31 cellular contexts compared by ENCODE assay signal in genomic region chr2:238082151-238082550, GRCh38. TPM values are rescaled to one million over a fixed set of nuclear protein-coding genes. Genes with fewer than 3 reads are reported as not detected.
DNase-seq lines count a peak whose midpoint lies in the region; ATAC-seq and TF ChIP-seq lines count a peak whose summit lies in the region.
"Had no signal": no experiment of that assay in that cellular context is flagged by ENCODE, and none has a peak within 500 bp of the region (broad histone marks: within the 10 kb centered on the region; RNA-seq: fewer than 3 reads in every experiment).

No MANE protein-coding gene starts in this region.

- H3K27ac ChIP-seq in tibial artery = no peak overlapping the region
- H3K27ac ChIP-seq: GM23248, RWPE1, SK-N-MC had no signal

- peaks cover 4% of the 10 kb centered on the region for H3K4me1 Mint-ChIP-seq in activated CD8-positive, alpha-beta memory T cell treated with anti-CD3 and anti-CD28 coated beads, Interleukin-2, amount 10 ng/mL, durations not matched to agents 7 days and 5 days
- H3K4me1 Mint-ChIP-seq in activated T-helper 2 cell treated with anti-CD3 and anti-CD28 coated beads, Interferon-gamma antibody, Interleukin-2, Interleukin-4, amounts not matched to agents 10 μg/mL and 5 μg/mL and 100 μg/mL, durations not matched to agents 14 hours and 24 hours and 36 hours (ENCODE audit: low read depth) = peaks cover 5% of the 10 kb centered on the region
- H3K4me1 Mint-ChIP-seq in osteocyte (ENCODE audit: unreplicated experiment) (peaks cover 2% of the 10 kb centered on the region), type B pancreatic cell (ENCODE audit: unreplicated experiment) (no peaks in the 10 kb centered on the region)
- H3K4me1 Mint-ChIP-seq in activated T-cell treated with anti-CD3 and anti-CD28 coated beads, Interleukin-2, amount 50 U/mL, for 4 hours (ENCODE audit: low read depth) = peaks cover 2% of the 10 kb centered on the region
- peaks cover 4% of the 10 kb centered on the region for H3K4me1 Mint-ChIP-seq in activated naive CD8-positive, alpha-beta T cell treated with anti-CD3 and anti-CD28 coated beads for 36 hours

- peaks cover 50% of the 10 kb centered on the region for H3K36me3 Mint-ChIP-seq in activated CD8-positive, alpha-beta memory T cell treated with anti-CD3 and anti-CD28 coated beads, Interleukin-2, amount 10 ng/mL, durations not matched to agents 7 days and 5 days
- H3K36me3 Mint-ChIP-seq in activated T-helper 2 cell treated with anti-CD3 and anti-CD28 coated beads, Interferon-gamma antibody, Interleukin-2, Interleukin-4, amounts not matched to agents 10 μg/mL and 5 μg/mL and 100 μg/mL, durations not matched to agents 14 hours and 24 hours and 36 hours (ENCODE audit: low read depth) = peaks cover 83% of the 10 kb centered on the region
- H3K36me3 Mint-ChIP-seq in osteocyte (ENCODE audit: unreplicated experiment) = peaks cover 56% of the 10 kb centered on the region
- H3K36me3 Mint-ChIP-seq in type B pancreatic cell = peaks cover 53% of the 10 kb centered on the region
- H3K36me3 Mint-ChIP-seq in activated T-cell treated with anti-CD3 and anti-CD28 coated beads, Interleukin-2, amount 50 U/mL, for 4 hours (ENCODE audit: insufficient read depth) = peaks cover 44% of the 10 kb centered on the region
- H3K36me3 Mint-ChIP-seq in activated naive CD8-positive, alpha-beta T cell treated with anti-CD3 and anti-CD28 coated beads for 36 hours = peaks cover 80% of the 10 kb centered on the region

- H3K9me3 ChIP-seq in tibial artery = no peaks in the 10 kb centered on the region
- H3K9me3 ChIP-seq: BE2C had no signal

- H3K4me3 ChIP-seq in tibial artery = no peak overlapping the region
- H3K4me3 ChIP-seq: GM23248, SK-N-MC had no signal

- no peaks in the 10 kb centered on the region for H3K27me3 ChIP-seq in tibial artery
- H3K27me3 ChIP-seq: BE2C had no signal

- H3K4me1 ChIP-seq in tibial artery = no peaks in the 10 kb centered on the region

- CTCF ChIA-PET in activated CD8-positive, alpha-beta memory T cell treated with anti-CD3 and anti-CD28 coated beads, Interleukin-2, amount 10 ng/mL, durations not matched to agents 7 days and 5 days (lab: Charles Lee) = interaction anchor here (0.8 kb wide), 1 partner anchor 155 kb away, joined by 3 read pairs; no protein-coding TSS in a partner anchor

- ATAC-seq in activated CD8-positive, alpha-beta memory T cell treated with anti-CD3 and anti-CD28 coated beads, Interleukin-2, amount 10 ng/mL, durations not matched to agents 7 days and 5 days = no peak
- ATAC-seq in activated T-cell treated with anti-CD3 and anti-CD28 coated beads, Interleukin-2, amount 50 U/mL, for 4 hours = no peak
- ATAC-seq: HepG2, Panc1 had no signal

- DNase-seq in activated CD8-positive, alpha-beta memory T cell treated with anti-CD3 and anti-CD28 coated beads for 24 hours = peak; percentile 28
- no peak for DNase-seq in activated CD8-positive, alpha-beta memory T cell treated with anti-CD3 and anti-CD28 coated beads, Interleukin-2, amount 10 ng/mL, durations not matched to agents 7 days and 5 days
- peak; percentile 4 for DNase-seq in activated T-helper 2 cell treated with anti-CD3 and anti-CD28 coated beads, Interferon-gamma antibody, Interleukin-2, Interleukin-4, amounts not matched to agents 10 μg/mL and 5 μg/mL and 100 μg/mL, durations not matched to agents 14 hours and 24 hours and 36 hours (ENCODE audit: low spot score)
- DNase-seq in osteocyte (ENCODE audit: extremely low spot score, unreplicated experiment) (peak; percentile 79), type B pancreatic cell (ENCODE audit: extremely low spot score, unreplicated experiment) (peak; percentile 52), tibial artery (no peak)
- DNase-seq in activated T-cell treated with anti-CD3 and anti-CD28 coated beads, Interleukin-2, amount 50 U/mL, for 4 hours = no peak
- no peak for DNase-seq in activated naive CD8-positive, alpha-beta T cell treated with anti-CD3 and anti-CD28 coated beads for 36 hours
- DNase-seq: 8988T; ACHN; BE2C; CD8-positive, alpha-beta memory T cell; DMS 273 treated with DMSO at 0.1 percent for 48 hours; DMS79; EL; GDM1; GM23248; Karpas-422; NCI-H1092; NCI-H1417 treated with DMSO at 0.1 percent for 48 hours; NCI-H1694 treated with DMSO at 0.1 percent for 48 hours; NCI-H2081; NCI-H2227 treated with DMSO at 0.1 percent for 48 hours; NCI-H526 treated with DMSO at 0.1 percent for 48 hours; SIG-M5 had no signal

- H3K27ac Mint-ChIP-seq in activated CD8-positive, alpha-beta memory T cell treated with anti-CD3 and anti-CD28 coated beads, Interleukin-2, amount 10 ng/mL, durations not matched to agents 7 days and 5 days = no peak overlapping the region
- H3K27ac Mint-ChIP-seq in activated T-helper 2 cell treated with anti-CD3 and anti-CD28 coated beads, Interferon-gamma antibody, Interleukin-2, Interleukin-4, amounts not matched to agents 10 μg/mL and 5 μg/mL and 100 μg/mL, durations not matched to agents 14 hours and 24 hours and 36 hours = no peak overlapping the region
- no peak overlapping the region for H3K27ac Mint-ChIP-seq in osteocyte (ENCODE audit: unreplicated experiment)
- no peak overlapping the region for H3K27ac Mint-ChIP-seq in type B pancreatic cell
- no peak overlapping the region for H3K27ac Mint-ChIP-seq in activated naive CD8-positive, alpha-beta T cell treated with anti-CD3 and anti-CD28 coated beads for 36 hours
- H3K27ac Mint-ChIP-seq: CD14-positive monocyte had no signal

- no peaks in the 10 kb centered on the region for H3K27me3 Mint-ChIP-seq in activated CD8-positive, alpha-beta memory T cell treated with anti-CD3 and anti-CD28 coated beads, Interleukin-2, amount 10 ng/mL, durations not matched to agents 7 days and 5 days
- H3K27me3 Mint-ChIP-seq in activated T-helper 2 cell treated with anti-CD3 and anti-CD28 coated beads, Interferon-gamma antibody, Interleukin-2, Interleukin-4, amounts not matched to agents 10 μg/mL and 5 μg/mL and 100 μg/mL, durations not matched to agents 14 hours and 24 hours and 36 hours (ENCODE audit: low read depth) = no peaks in the 10 kb centered on the region
- H3K27me3 Mint-ChIP-seq in osteocyte (ENCODE audit: unreplicated experiment) (no peaks in the 10 kb centered on the region), type B pancreatic cell (no peaks in the 10 kb centered on the region)
- no peaks in the 10 kb centered on the region for H3K27me3 Mint-ChIP-seq in activated T-cell treated with anti-CD3 and anti-CD28 coated beads, Interleukin-2, amount 50 U/mL, for 4 hours (ENCODE audit: low read depth)
- no peaks in the 10 kb centered on the region for H3K27me3 Mint-ChIP-seq in activated naive CD8-positive, alpha-beta T cell treated with anti-CD3 and anti-CD28 coated beads for 36 hours
- H3K27me3 Mint-ChIP-seq: CD8-positive, alpha-beta memory T cell had no signal

- intact Hi-C loops in activated T-helper 2 cell treated with anti-CD3 and anti-CD28 coated beads, Interferon-gamma antibody, Interleukin-2, Interleukin-4, amounts not matched to agents 10 μg/mL and 5 μg/mL and 100 μg/mL, durations not matched to agents 14 hours and 24 hours and 36 hours (cut with micrococcal nuclease) = no loop called here
- intact Hi-C loops in tibial artery (cut with DNase I; ENCODE audit: low total_unique reads) = loop anchor here (10.0 kb wide), 1 partner anchor 113 kb away; no protein-coding TSS in a partner anchor

- H3K36me3 ChIP-seq in tibial artery = peaks cover 23 to 44% (median 42%) of the 10 kb centered on the region in 3 donors

- H3K9me3 Mint-ChIP-seq in activated CD8-positive, alpha-beta memory T cell treated with anti-CD3 and anti-CD28 coated beads, Interleukin-2, amount 10 ng/mL, durations not matched to agents 7 days and 5 days (ENCODE audit: low read depth) = no peaks in the 10 kb centered on the region
- H3K9me3 Mint-ChIP-seq in activated T-helper 2 cell treated with anti-CD3 and anti-CD28 coated beads, Interferon-gamma antibody, Interleukin-2, Interleukin-4, amounts not matched to agents 10 μg/mL and 5 μg/mL and 100 μg/mL, durations not matched to agents 14 hours and 24 hours and 36 hours = no peaks in the 10 kb centered on the region
- peaks cover 10% of the 10 kb centered on the region for H3K9me3 Mint-ChIP-seq in osteocyte (ENCODE audit: unreplicated experiment)
- peaks cover 10% of the 10 kb centered on the region for H3K9me3 Mint-ChIP-seq in type B pancreatic cell
- H3K9me3 Mint-ChIP-seq in activated T-cell treated with anti-CD3 and anti-CD28 coated beads, Interleukin-2, amount 50 U/mL, for 4 hours = peaks cover 3% of the 10 kb centered on the region
- no peaks in the 10 kb centered on the region for H3K9me3 Mint-ChIP-seq in activated naive CD8-positive, alpha-beta T cell treated with anti-CD3 and anti-CD28 coated beads for 36 hours
- H3K9me3 Mint-ChIP-seq: CD8-positive, alpha-beta memory T cell had no signal

- TF ChIP-seq CTCF in osteocyte (IDR thresholded peaks at IDR 0.05) = no peak
- no peak for TF ChIP-seq CTCF in type B pancreatic cell (conservative IDR thresholded peaks at IDR 0.05)
- no peak for TF ChIP-seq CTCF in tibial artery (IDR thresholded peaks at IDR 0.05)

- H3K4me3 Mint-ChIP-seq in activated CD8-positive, alpha-beta memory T cell treated with anti-CD3 and anti-CD28 coated beads, Interleukin-2, amount 10 ng/mL, durations not matched to agents 7 days and 5 days = no peak overlapping the region
- H3K4me3 Mint-ChIP-seq in activated T-helper 2 cell treated with anti-CD3 and anti-CD28 coated beads, Interferon-gamma antibody, Interleukin-2, Interleukin-4, amounts not matched to agents 10 μg/mL and 5 μg/mL and 100 μg/mL, durations not matched to agents 14 hours and 24 hours and 36 hours (ENCODE audit: low read depth) = no peak overlapping the region
- H3K4me3 Mint-ChIP-seq in osteocyte (ENCODE audit: unreplicated experiment) = no peak overlapping the region
- H3K4me3 Mint-ChIP-seq in type B pancreatic cell = no peak overlapping the region
- H3K4me3 Mint-ChIP-seq in activated T-cell treated with anti-CD3 and anti-CD28 coated beads, Interleukin-2, amount 50 U/mL, for 4 hours = no peak overlapping the region
- no peak overlapping the region for H3K4me3 Mint-ChIP-seq in activated naive CD8-positive, alpha-beta T cell treated with anti-CD3 and anti-CD28 coated beads for 36 hours
- H3K4me3 Mint-ChIP-seq: CD14-positive monocyte; CD8-positive, alpha-beta memory T cell had no signal

RNA-seq across cellular contexts. Expression of gene ESPNL, which starts 18.0 kb away (rescaled TPM):
- total RNA-seq in activated CD8-positive, alpha-beta memory T cell treated with anti-CD3 and anti-CD28 coated beads, Interleukin-2, amount 10 ng/mL, durations not matched to agents 7 days and 5 days = under 1 TPM in 1 of 2 experiments, not detected in 1; 0.05 TPM
- total RNA-seq in activated T-helper 2 cell treated with anti-CD3 and anti-CD28 coated beads, Interferon-gamma antibody, Interleukin-2, Interleukin-4, amounts not matched to agents 10 μg/mL and 5 μg/mL and 100 μg/mL, durations not matched to agents 14 hours and 24 hours and 36 hours = 0.07 and 0.14 TPM in 2 replicates
- total RNA-seq in osteocyte = not detected in 2 replicates
- total RNA-seq in type B pancreatic cell (ENCODE audit: low replicate concordance) = 0.12 and 0.24 TPM in 2 replicates
- total RNA-seq in activated T-cell treated with anti-CD3 and anti-CD28 coated beads, Interleukin-2, amount 50 U/mL, for 4 hours = under 1 TPM; 0.08 to 0.35 (median 0.14) TPM
- total RNA-seq in activated naive CD8-positive, alpha-beta T cell treated with anti-CD3 and anti-CD28 coated beads for 36 hours = not detected
- total RNA-seq: CD8-positive, alpha-beta memory T cell had no signal

RNA-seq across cellular contexts. Expression of gene SCLY, which starts 21.4 kb away (rescaled TPM):
- total RNA-seq in activated CD8-positive, alpha-beta memory T cell treated with anti-CD3 and anti-CD28 coated beads, Interleukin-2, amount 10 ng/mL, durations not matched to agents 7 days and 5 days = 10 to 100 TPM; 29.1 to 53.8 TPM
- total RNA-seq in activated T-helper 2 cell treated with anti-CD3 and anti-CD28 coated beads, Interferon-gamma antibody, Interleukin-2, Interleukin-4, amounts not matched to agents 10 μg/mL and 5 μg/mL and 100 μg/mL, durations not matched to agents 14 hours and 24 hours and 36 hours = 98.6 and 102 TPM in 2 replicates
- total RNA-seq in osteocyte (22.1 and 22.5 TPM in 2 replicates), type B pancreatic cell (ENCODE audit: low replicate concordance) (21.4 and 34.5 TPM in 2 replicates)
- 10 to 100 TPM; 46.4 to 63.5 (median 60.1) TPM for total RNA-seq in activated T-cell treated with anti-CD3 and anti-CD28 coated beads, Interleukin-2, amount 50 U/mL, for 4 hours
- total RNA-seq in activated naive CD8-positive, alpha-beta T cell treated with anti-CD3 and anti-CD28 coated beads for 36 hours = 10 to 100 TPM; 71.6 to 72.9 TPM

RNA-seq across cellular contexts. Expression of gene KLHL30, which starts 56.3 kb away (rescaled TPM):
- not detected for total RNA-seq in activated CD8-positive, alpha-beta memory T cell treated with anti-CD3 and anti-CD28 coated beads, Interleukin-2, amount 10 ng/mL, durations not matched to agents 7 days and 5 days
- not detected in 2 replicates for total RNA-seq in activated T-helper 2 cell treated with anti-CD3 and anti-CD28 coated beads, Interferon-gamma antibody, Interleukin-2, Interleukin-4, amounts not matched to agents 10 μg/mL and 5 μg/mL and 100 μg/mL, durations not matched to agents 14 hours and 24 hours and 36 hours
- total RNA-seq in osteocyte = 1.0 and 1.2 TPM in 2 replicates
- total RNA-seq in type B pancreatic cell (ENCODE audit: low replicate concordance) = 0.07 TPM in 1 of 2 replicates, not detected in the other
- total RNA-seq in activated T-cell treated with anti-CD3 and anti-CD28 coated beads, Interleukin-2, amount 50 U/mL, for 4 hours = not detected
- total RNA-seq in activated naive CD8-positive, alpha-beta T cell treated with anti-CD3 and anti-CD28 coated beads for 36 hours = not detected
- total RNA-seq: CD8-positive, alpha-beta memory T cell; HepG2; HT1080 had no signal

Comparison
In these comparisons a context has a peak if more than half of its experiments do, and no peak if none do; other contexts are left out.
1. DNase-seq: peak in activated CD8-positive, alpha-beta memory T cell treated with anti-CD3 and anti-CD28 coated beads for 24 hours (single experiment), activated T-helper 2 cell treated with anti-CD3 and anti-CD28 coated beads, Interferon-gamma antibody, Interleukin-2, Interleukin-4, amounts not matched to agents 10 μg/mL and 5 μg/mL and 100 μg/mL, durations not matched to agents 14 hours and 24 hours and 36 hours (single experiment), osteocyte (single experiment) and type B pancreatic cell (single experiment); none in activated CD8-positive, alpha-beta memory T cell treated with anti-CD3 and anti-CD28 coated beads, Interleukin-2, amount 10 ng/mL, durations not matched to agents 7 days and 5 days (single experiment), activated T-cell treated with anti-CD3 and anti-CD28 coated beads, Interleukin-2, amount 50 U/mL, for 4 hours (single experiment), activated naive CD8-positive, alpha-beta T cell treated with anti-CD3 and anti-CD28 coated beads for 36 hours (single experiment) and tibial artery (0 of 2).